Comparison of ENCODE assay signal across 1 cellular context in the genomic region with DNA sequence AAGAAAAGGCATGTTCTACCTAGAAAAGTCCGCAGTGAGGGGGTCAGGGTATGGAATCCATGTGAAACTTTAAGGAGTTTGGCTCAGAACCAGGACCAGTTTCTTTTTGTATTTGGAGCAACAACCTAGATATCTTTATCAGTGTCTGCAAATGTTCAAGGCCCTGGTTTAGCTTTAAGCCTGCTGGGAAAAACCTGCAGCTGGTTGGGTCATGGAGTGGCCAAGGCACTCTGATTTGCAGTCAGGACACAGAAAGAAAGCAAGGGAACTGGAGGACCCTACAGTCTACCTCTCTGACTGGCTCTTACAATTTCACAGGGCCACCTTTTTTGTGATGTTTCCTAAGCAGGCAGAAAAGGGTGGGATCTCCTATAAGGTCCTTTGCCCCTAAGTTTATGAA.
TF ChIP-seq lines count a peak whose summit lies in the region.

No MANE protein-coding gene starts in this region.

TF ChIP-seq in K562, 482 proteins besides CTCF, POLR2A, EP300 and RAD21:
- 0 out of 2 replicates have a peak, but pooled peaks have one; percentile 7 for TF ChIP-seq CBFA2T2 (conservative IDR thresholded peaks at IDR 0.05)
- TF ChIP-seq HMG20A (CRISPR knock-in tag; conservative IDR thresholded peaks at IDR 0.05) = no peak
- peak; percentile 14; the same call in 1 of the 2 replicates for TF ChIP-seq CBFA2T3 (IDR thresholded peaks at IDR 0.05)
